27 cellular contexts compared by ENCODE assay signal in the genomic region with DNA sequence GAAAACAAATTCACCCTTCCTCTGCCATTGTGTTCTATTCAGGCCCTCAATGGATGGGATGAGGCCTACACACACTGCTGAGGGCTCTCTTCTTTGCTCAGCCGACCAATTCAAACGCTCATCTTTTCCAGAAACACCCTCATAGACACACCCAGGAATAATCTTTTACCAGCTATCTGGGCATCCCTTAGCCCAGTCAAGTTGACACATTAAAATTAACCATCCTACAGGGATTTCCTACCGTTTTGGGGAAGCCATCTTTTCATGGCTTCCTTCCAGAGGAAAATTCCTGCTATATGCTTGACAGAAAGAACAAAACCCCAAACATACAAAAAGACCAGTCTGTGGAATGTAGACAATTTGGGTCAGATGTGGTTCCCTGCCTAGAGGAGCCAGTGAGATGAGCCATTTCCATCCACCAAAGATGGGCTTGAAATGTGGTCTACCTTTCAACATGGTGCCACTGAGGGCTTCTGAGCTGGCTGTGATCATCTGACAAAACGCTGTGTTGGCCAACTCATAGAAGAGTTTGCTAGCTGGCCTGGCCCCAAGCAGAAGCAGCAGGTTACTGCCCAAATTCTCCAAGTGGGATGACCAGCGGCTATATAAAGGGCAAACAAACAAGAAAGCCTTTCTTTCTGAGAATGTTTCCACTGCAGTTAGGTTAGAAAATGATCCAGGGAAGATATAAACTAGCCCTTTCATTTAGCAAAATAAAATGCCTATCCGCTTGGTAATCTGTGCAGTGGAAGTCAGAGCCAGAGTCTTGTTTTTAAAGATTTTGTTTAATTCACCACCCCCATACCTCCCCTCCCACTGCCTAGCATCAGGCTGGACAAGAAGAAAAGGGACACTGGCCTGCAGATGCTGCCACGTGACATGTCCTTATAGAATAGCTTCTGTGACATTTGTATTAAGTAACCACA.
A peak's percentile ranks its signal among the peaks of the same experiment; 100 is the strongest.
DNase-seq lines count a peak whose midpoint lies in the region; ATAC-seq and TF ChIP-seq lines count a peak whose summit lies in the region.
"Had no signal": no experiment of that assay in that cellular context is flagged by ENCODE, and none has a peak within 500 bp of the region (broad histone marks: within the 10 kb centered on the region; RNA-seq: fewer than 3 reads in every experiment).

No MANE protein-coding gene starts in this region.

- peak; percentile 53 to 59 for ATAC-seq in right cardiac atrium

- CTCF ChIA-PET in activated CD4-positive, alpha-beta memory T cell treated with anti-CD3 and anti-CD28 coated beads, Interleukin-2, amount 10 ng/mL, durations not matched to agents 7 days and 5 days (lab: Charles Lee): no interaction called here

- H3K9me3 ChIP-seq in right cardiac atrium (ENCODE audit: control insufficient read depth, low read length) (no peaks in the 10 kb centered on the region), subcutaneous abdominal adipose tissue (ENCODE audit: control insufficient read depth in 5 of 5, low read length in 5 of 5) (peaks cover 0 to 10% (median 6%) of the 10 kb centered on the region in 5 donors)
- H3K9me3 ChIP-seq: adrenal gland, SJCRH30 had no signal

- H3K9me3 Mint-ChIP-seq in chondrocyte (ENCODE audit: low read depth): peaks cover 14% of the 10 kb centered on the region
- peaks cover 19% of the 10 kb centered on the region for H3K9me3 Mint-ChIP-seq in activated CD4-positive, alpha-beta memory T cell treated with anti-CD3 and anti-CD28 coated beads, Interleukin-2, amount 10 ng/mL, durations not matched to agents 7 days and 5 days

- H3K27ac ChIP-seq in right cardiac atrium (ENCODE audit: low read length) (peak overlapping the region; percentile 40), subcutaneous abdominal adipose tissue (ENCODE audit: low read depth, low read length) (peak overlapping the region; percentile 47)
- H3K27ac ChIP-seq: adrenal gland, cardiac muscle cell, SJCRH30, VCaP had no signal

- peaks cover 20% of the 10 kb centered on the region for H3K4me1 Mint-ChIP-seq in chondrocyte (ENCODE audit: low read depth)
- H3K4me1 Mint-ChIP-seq in activated CD4-positive, alpha-beta memory T cell treated with anti-CD3 and anti-CD28 coated beads, Interleukin-2, amount 10 ng/mL, durations not matched to agents 7 days and 5 days: peaks cover 16% of the 10 kb centered on the region

- DNase-seq in COLO829 (ENCODE audit: low spot score): peak; percentile 83
- DNase-seq in chondrocyte (ENCODE audit: low spot score): no peak
- peak in 2 of 3 donors; percentile 37 to 74 for DNase-seq in right cardiac atrium
- no peak for DNase-seq in NCI-H69 (lab: John Stamatoyannopoulos, UW)
- DNase-seq in head of caudate nucleus: no peak
- DNase-seq in activated CD4-positive, alpha-beta memory T cell treated with anti-CD3 and anti-CD28 coated beads, Interleukin-2, amount 10 ng/mL, durations not matched to agents 7 days and 5 days: no peak
- no peak for DNase-seq in UCSD-AML1 (lab: John Stamatoyannopoulos, UW; ENCODE audit: unreplicated experiment)
- DNase-seq: ACHN; activated CD4-positive, alpha-beta T cell treated with anti-CD3 and anti-CD28 coated beads, Interleukin-2, amount 50 U/mL, for 4 hours; activated gamma-delta T cell; activated T-cell treated with anti-CD3 and anti-CD28 coated beads for 4 hours; CD4-positive, CD25-positive, alpha-beta regulatory T cell; DMS153; GDM1; HFFc6; NCI-H1436 treated with DMSO at 0.1 percent for 48 hours; NCI-H774; nephron progenitor cell; OCI-M1; SJCRH30; stimulated activated CD4-positive, alpha-beta T cell treated with anti-CD3 and anti-CD28 coated beads, Interleukin-4, amount 100 ng/mL, for 24 hours had no signal

- intact Hi-C loops in right cardiac atrium (cut with DNase I) (loop anchor here in 1 of 4 donors (10.0 kb wide), 1 partner anchor 59 kb away; no protein-coding TSS in a partner anchor), head of caudate nucleus (cut with DNase I) (no loop called here)

- no peak for TF ChIP-seq CTCF in chondrocyte (IDR thresholded peaks at IDR 0.05)

- H3K27ac Mint-ChIP-seq in chondrocyte (ENCODE audit: unreplicated experiment): peak overlapping the region; percentile 82
- no peak overlapping the region for H3K27ac Mint-ChIP-seq in activated CD4-positive, alpha-beta memory T cell treated with anti-CD3 and anti-CD28 coated beads, Interleukin-2, amount 10 ng/mL, durations not matched to agents 7 days and 5 days
- H3K27ac Mint-ChIP-seq: CD4-positive, CD25-positive, alpha-beta regulatory T cell; HFFc6; nephron progenitor cell; T-helper 1 cell treated with Interleukin-12 subunit alpha and Interleukin-12 subunit beta and Interleukin-4 antibody, amounts not matched to agents 30 μg/mL and 1 μg/mL, for 36 hours had no signal

- no peaks in the 10 kb centered on the region for H3K36me3 Mint-ChIP-seq in chondrocyte (ENCODE audit: low read depth)
- H3K36me3 Mint-ChIP-seq in activated CD4-positive, alpha-beta memory T cell treated with anti-CD3 and anti-CD28 coated beads, Interleukin-2, amount 10 ng/mL, durations not matched to agents 7 days and 5 days (ENCODE audit: low read depth): peaks cover 15% of the 10 kb centered on the region

- POLR2A ChIA-PET in activated CD4-positive, alpha-beta memory T cell treated with anti-CD3 and anti-CD28 coated beads, Interleukin-2, amount 10 ng/mL, durations not matched to agents 7 days and 5 days (lab: Charles Lee): interaction anchor here (1.2 kb wide), 1 partner anchor 56 kb away, joined by 3 read pairs; no protein-coding TSS in a partner anchor

- H3K27me3 Mint-ChIP-seq in chondrocyte (ENCODE audit: low read depth): no peaks in the 10 kb centered on the region
- H3K27me3 Mint-ChIP-seq in activated CD4-positive, alpha-beta memory T cell treated with anti-CD3 and anti-CD28 coated beads, Interleukin-2, amount 10 ng/mL, durations not matched to agents 7 days and 5 days: no peaks in the 10 kb centered on the region
- H3K27me3 Mint-ChIP-seq: CD4-positive, CD25-positive, alpha-beta regulatory T cell had no signal

- H3K4me3 ChIP-seq in right cardiac atrium (ENCODE audit: low read length) (no peak overlapping the region), subcutaneous abdominal adipose tissue (ENCODE audit: low read depth in 1 of 5, low read length in 5 of 5) (no peak overlapping the region)
- H3K4me3 ChIP-seq: adrenal gland, cardiac muscle cell, SJCRH30, smooth muscle cell had no signal

- 59% methylated on average over 7 of the region's 7 CpGs for WGBS in right cardiac atrium

- no peak overlapping the region for H3K9ac ChIP-seq in subcutaneous abdominal adipose tissue (ENCODE audit: low read length in 5 of 5)

- no peak overlapping the region for H3K4me3 Mint-ChIP-seq in chondrocyte (ENCODE audit: unreplicated experiment)
- H3K4me3 Mint-ChIP-seq in activated CD4-positive, alpha-beta memory T cell treated with anti-CD3 and anti-CD28 coated beads, Interleukin-2, amount 10 ng/mL, durations not matched to agents 7 days and 5 days: no peak overlapping the region
- H3K4me3 Mint-ChIP-seq: CD4-positive, CD25-positive, alpha-beta regulatory T cell; HFFc6; nephron progenitor cell; T-helper 1 cell treated with Interleukin-12 subunit alpha and Interleukin-12 subunit beta and Interleukin-4 antibody, amounts not matched to agents 30 μg/mL and 1 μg/mL, for 36 hours had no signal

- no peaks in the 10 kb centered on the region for H3K36me3 ChIP-seq in subcutaneous abdominal adipose tissue (ENCODE audit: control insufficient read depth in 5 of 5, insufficient read depth in 5 of 5, low read length in 5 of 5)
- H3K36me3 ChIP-seq: adrenal gland, cardiac muscle cell, SJCRH30 had no signal

- H3K27me3 ChIP-seq in right cardiac atrium (ENCODE audit: control insufficient read depth, insufficient read depth) (no peaks in the 10 kb centered on the region), subcutaneous abdominal adipose tissue (ENCODE audit: control insufficient read depth in 5 of 5, insufficient read depth in 4 of 5, low read length in 5 of 5) (no peaks in the 10 kb centered on the region)
- H3K27me3 ChIP-seq: adrenal gland, cardiac muscle cell, SJCRH30 had no signal

- H3K4me1 ChIP-seq in right cardiac atrium (ENCODE audit: control insufficient read depth, insufficient read depth, low read length) (peaks cover 4% of the 10 kb centered on the region), subcutaneous abdominal adipose tissue (ENCODE audit: control insufficient read depth in 5 of 5, insufficient read depth in 5 of 5, low read length in 5 of 5) (peaks cover 0 to 19% (median 12%) of the 10 kb centered on the region in 5 donors)
- H3K4me1 ChIP-seq: adrenal gland, SJCRH30 had no signal

Comparison
In these comparisons a context has a peak if more than half of its experiments do, and no peak if none do; other contexts are left out.
1. DNase-seq: peak in COLO829 (single experiment) and right cardiac atrium (2 of 3); none in chondrocyte (single experiment), NCI-H69 (single experiment), head of caudate nucleus (0 of 42), activated CD4-positive, alpha-beta memory T cell treated with anti-CD3 and anti-CD28 coated beads, Interleukin-2, amount 10 ng/mL, durations not matched to agents 7 days and 5 days (single experiment) and UCSD-AML1 (single experiment).